ENCODE assay signal across 9 cellular contexts in the genomic region with DNA sequence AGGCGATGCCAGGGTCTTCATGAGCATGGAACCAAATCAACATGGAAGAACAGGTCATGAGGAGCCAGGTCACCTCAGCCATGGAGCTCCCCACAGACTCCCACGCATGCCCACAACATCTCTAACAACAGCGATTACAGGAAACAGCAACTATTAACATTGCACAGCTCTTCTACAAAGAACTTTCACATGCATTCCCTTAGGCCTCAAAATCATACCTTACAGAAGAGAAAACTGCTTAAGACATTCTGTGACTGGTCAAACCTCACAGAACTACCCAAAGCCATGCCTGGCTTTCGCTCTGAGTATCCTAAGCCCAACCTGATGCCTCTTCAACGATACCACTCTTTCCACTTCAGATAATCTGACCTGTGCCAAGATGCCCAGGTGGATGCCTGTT.
DNase-seq lines count a peak whose midpoint lies in the region; ATAC-seq and TF ChIP-seq lines count a peak whose summit lies in the region.
"Had no signal": no experiment of that assay in that cellular context is flagged by ENCODE, and none has a peak within 500 bp of the region (broad histone marks: within the 10 kb centered on the region; RNA-seq: fewer than 3 reads in every experiment).

No MANE protein-coding gene starts in this region.

- no peak for TF ChIP-seq CTCF in IMR-90 (conservative IDR thresholded peaks at IDR 0.05; ENCODE audit: low read depth, low read length)
- no peak for TF ChIP-seq CTCF in upper lobe of right lung (IDR thresholded peaks at IDR 0.05)

- POLR2A ChIA-PET in IMR-90 (lab: Charles Lee; ENCODE audit: unreplicated experiment), result interaction anchor here (1.1 kb wide), 1 partner anchor 94 kb away, joined by 12 read pairs; no protein-coding TSS in a partner anchor

- H3K9ac ChIP-seq in IMR-90 (ENCODE audit: low read depth, low read length), result no peak overlapping the region

- intact Hi-C loops in IMR-90 (cut with micrococcal nuclease), result no loop called here
- intact Hi-C loops in upper lobe of right lung (cut with DNase I), result no loop called here

- dilution Hi-C loops in IMR-90 (cut with HindIII; ENCODE audit: low sequenced_read_pairs, unreplicated experiment), result no loop called here

- peaks cover 39 to 65% of the 10 kb centered on the region in 2 experiments for H3K79me1 ChIP-seq in IMR-90 (ENCODE audit: low read depth in 1 of 2, low read length in 2 of 2)

- peaks cover 78% of the 10 kb centered on the region for H3K4me1 Mint-ChIP-seq in activated naive CD4-positive, alpha-beta T cell treated with anti-CD3 and anti-CD28 coated beads, Interleukin-2, amount 50 U/mL, for 24 hours
- H3K4me1 Mint-ChIP-seq in activated naive CD4-positive, alpha-beta T cell treated with anti-CD3 and anti-CD28 coated beads, Interleukin-2, amount 10 ng/mL, durations not matched to agents 7 days and 5 days, result peaks cover 35% of the 10 kb centered on the region

- H3K9me1 ChIP-seq in IMR-90 (ENCODE audit: insufficient read depth, low read length), result peaks cover 19% of the 10 kb centered on the region

- H3K27me3 ChIP-seq in IMR-90 (ENCODE audit: control insufficient read depth, insufficient read depth, low read length) (no peaks in the 10 kb centered on the region), upper lobe of right lung (no peaks in the 10 kb centered on the region), MG63 (no peaks in the 10 kb centered on the region)

- H3K4ac ChIP-seq in IMR-90 (ENCODE audit: low read depth, low read length), result no peak overlapping the region

- CTCF ChIA-PET in activated naive CD4-positive, alpha-beta T cell treated with anti-CD3 and anti-CD28 coated beads, Interleukin-2, amount 10 ng/mL, durations not matched to agents 7 days and 5 days (lab: Charles Lee), result no interaction called here
- CTCF ChIA-PET in IMR-90 (lab: Yijun Ruan, JAX), result no interaction called here

- H3K18ac ChIP-seq in IMR-90 (ENCODE audit: low read depth, low read length), result no peak overlapping the region

- no peak for DNase-seq in activated naive CD4-positive, alpha-beta T cell treated with anti-CD3 and anti-CD28 coated beads, Interleukin-2, amount 10 ng/mL, durations not matched to agents 7 days and 5 days
- DNase-seq in IMR-90, result no peak
- DNase-seq in upper lobe of right lung, result no peak
- no peak for DNase-seq in stimulated activated naive CD4-positive, alpha-beta T cell treated with Interleukin-2 at 50 U/mL for 16 hours (lab: John Stamatoyannopoulos, UW)
- no peak for DNase-seq in MG63
- DNase-seq in activated CD4-positive, alpha-beta T cell treated with anti-CD3 and anti-CD28 coated beads for 4 hours, result no peak
- DNase-seq: NCI-H526 had no signal

- H3K14ac ChIP-seq in IMR-90 (replicated peaks; ENCODE audit: low read depth, low read length), result peak overlapping the region; percentile 56; the same call in 1 of the 2 replicates

- no peak overlapping the region for H2BK120ac ChIP-seq in IMR-90 (ENCODE audit: low read depth, low read length)

- peak; percentile 32 for ATAC-seq in HG02623 (IDR thresholded peaks at IDR 0.05; ENCODE audit: unreplicated experiment)
- ATAC-seq in IMR-90 (ENCODE audit: low read depth), result no peak
- ATAC-seq in upper lobe of right lung, result peak; percentile 23

- H3K36me3 ChIP-seq in IMR-90 (ENCODE audit: control insufficient read depth, insufficient read depth, low read length) (peaks cover 8% of the 10 kb centered on the region), upper lobe of right lung (no peaks in the 10 kb centered on the region), MG63 (no peaks in the 10 kb centered on the region)

- no peak overlapping the region for H3K4me3 Mint-ChIP-seq in activated naive CD4-positive, alpha-beta T cell treated with anti-CD3 and anti-CD28 coated beads, Interleukin-2, amount 50 U/mL, for 24 hours
- H3K4me3 Mint-ChIP-seq in activated naive CD4-positive, alpha-beta T cell treated with anti-CD3 and anti-CD28 coated beads, Interleukin-2, amount 10 ng/mL, durations not matched to agents 7 days and 5 days, result no peak overlapping the region

- H2AK5ac ChIP-seq in IMR-90 (ENCODE audit: low read depth, low read length), result no peak overlapping the region

- no peak overlapping the region for H4K5ac ChIP-seq in IMR-90 (ENCODE audit: low read depth, low read length)

- peaks cover 5% of the 10 kb centered on the region; the same call in 1 of the 2 replicates for H3K9me3 ChIP-seq in IMR-90 (ENCODE audit: control insufficient read depth, insufficient read depth, low read length)
- no peaks in the 10 kb centered on the region for H3K9me3 ChIP-seq in upper lobe of right lung
- H3K9me3 ChIP-seq in MG63, result no peaks in the 10 kb centered on the region; the same call in 1 of the 2 replicates

- no peak overlapping the region; the same call in 2 of the 3 replicates for H2BK15ac ChIP-seq in IMR-90 (ENCODE audit: low read depth, low read length)

- H3K4me3 ChIP-seq in IMR-90 (ENCODE audit: insufficient read depth, low read depth, low read length) (no peak overlapping the region), upper lobe of right lung (no peak overlapping the region), MG63 (no peak overlapping the region)

- H3K9me3 Mint-ChIP-seq in activated naive CD4-positive, alpha-beta T cell treated with anti-CD3 and anti-CD28 coated beads, Interleukin-2, amount 50 U/mL, for 24 hours, result peaks cover 10% of the 10 kb centered on the region
- peaks cover 19% of the 10 kb centered on the region for H3K9me3 Mint-ChIP-seq in activated naive CD4-positive, alpha-beta T cell treated with anti-CD3 and anti-CD28 coated beads, Interleukin-2, amount 10 ng/mL, durations not matched to agents 7 days and 5 days

- H3K56ac ChIP-seq in IMR-90 (ENCODE audit: extremely low read depth, insufficient read depth, low read length), result no peak overlapping the region

- H2AK9ac ChIP-seq in IMR-90 (replicated peaks; ENCODE audit: low read depth, low read length, poor library complexity), result no peak overlapping the region

- no peak for TF ChIP-seq POLR2A in IMR-90 (IDR thresholded peaks at IDR 0.05; ENCODE audit: low read depth, low read length)

- no peaks in the 10 kb centered on the region for H3K27me3 Mint-ChIP-seq in activated naive CD4-positive, alpha-beta T cell treated with anti-CD3 and anti-CD28 coated beads, Interleukin-2, amount 50 U/mL, for 24 hours
- H3K27me3 Mint-ChIP-seq in activated naive CD4-positive, alpha-beta T cell treated with anti-CD3 and anti-CD28 coated beads, Interleukin-2, amount 10 ng/mL, durations not matched to agents 7 days and 5 days, result no peaks in the 10 kb centered on the region

- H4K91ac ChIP-seq in IMR-90 (ENCODE audit: insufficient read depth, low read depth, low read length), result no peak overlapping the region

- TF ChIP-seq RAD21 in IMR-90 (IDR thresholded peaks at IDR 0.05; ENCODE audit: low read length), result no peak

- H2BK20ac ChIP-seq in IMR-90 (ENCODE audit: low read depth, low read length), result no peak overlapping the region

- no peak overlapping the region for H2AFZ ChIP-seq in IMR-90 (replicated peaks; ENCODE audit: low read length, poor library complexity)

- H3K27ac Mint-ChIP-seq in activated naive CD4-positive, alpha-beta T cell treated with anti-CD3 and anti-CD28 coated beads, Interleukin-2, amount 50 U/mL, for 24 hours, result peak overlapping the region; percentile 63
- no peak overlapping the region for H3K27ac Mint-ChIP-seq in activated naive CD4-positive, alpha-beta T cell treated with anti-CD3 and anti-CD28 coated beads, Interleukin-2, amount 10 ng/mL, durations not matched to agents 7 days and 5 days

- H3K27ac ChIP-seq in IMR-90 (ENCODE audit: insufficient read depth, low read length) (no peak overlapping the region), upper lobe of right lung (no peak overlapping the region)

- H4K20me1 ChIP-seq in IMR-90 (ENCODE audit: insufficient read depth, low read length), result peaks cover 18% of the 10 kb centered on the region; the same call in 1 of the 2 replicates

- H2BK5ac ChIP-seq in IMR-90 (ENCODE audit: low read depth, low read length, poor library complexity, severe bottlenecking), result no peak overlapping the region

- H3K36me3 Mint-ChIP-seq in activated naive CD4-positive, alpha-beta T cell treated with anti-CD3 and anti-CD28 coated beads, Interleukin-2, amount 50 U/mL, for 24 hours, result peaks cover 32% of the 10 kb centered on the region
- H3K36me3 Mint-ChIP-seq in activated naive CD4-positive, alpha-beta T cell treated with anti-CD3 and anti-CD28 coated beads, Interleukin-2, amount 10 ng/mL, durations not matched to agents 7 days and 5 days, result peaks cover 68% of the 10 kb centered on the region

- H3K4me1 ChIP-seq in IMR-90 (ENCODE audit: control insufficient read depth, insufficient read depth, low read length) (peaks cover 32% of the 10 kb centered on the region), upper lobe of right lung (no peaks in the 10 kb centered on the region)

- no peak overlapping the region; the same call in 1 of the 2 replicates for H3K23ac ChIP-seq in IMR-90 (ENCODE audit: low read depth, low read length)

- in situ Hi-C loops in IMR-90 (cut with MboI; ENCODE audit: low sequenced_read_pairs), result no loop called here

- H4K8ac ChIP-seq in IMR-90 (ENCODE audit: low read depth in 2 of 2, low read length in 2 of 2), result no peak overlapping the region

- H3K4me2 ChIP-seq in IMR-90 (ENCODE audit: low read depth, low read length), result no peak overlapping the region

- BruUV-seq in IMR-90 (replicated peaks; lab: Mats Ljungman, UMichigan), result no TSS peak

- WGBS in IMR-90 (ENCODE audit: extremely low coverage in 2 of 2, insufficient read length in 1 of 2), 2 experiments, result 100% methylated on average over 1 of the region's 5 CpGs; no CpG with 5 or more reads in 1 of the 2 experiments

TF ChIP-seq in IMR-90, 13 proteins besides CTCF, POLR2A, EP300 and RAD21 (continues in another document):
- no peak for TF ChIP-seq MXI1 (IDR thresholded peaks at IDR 0.05; ENCODE audit: borderline replicate concordance, low read depth, low read length)
- TF ChIP-seq CEBPB (IDR thresholded peaks at IDR 0.05; ENCODE audit: low read depth, low read length), result no peak
- no peak for TF ChIP-seq CHD1 (IDR thresholded peaks at IDR 0.05; ENCODE audit: low read depth, low read length)
- TF ChIP-seq BHLHE40 (IDR thresholded peaks at IDR 0.05; ENCODE audit: low read depth, low read length), result no peak
- TF ChIP-seq RCOR1 (IDR thresholded peaks at IDR 0.05; ENCODE audit: insufficient replicate concordance, low read length), result no peak
- TF ChIP-seq RFX5 (IDR thresholded peaks at IDR 0.05; ENCODE audit: low read depth, low read length), result no peak
- no peak for TF ChIP-seq NFE2L2 (IDR thresholded peaks at IDR 0.05; ENCODE audit: low read depth, low read length)
- no peak for TF ChIP-seq MAFK (IDR thresholded peaks at IDR 0.05; ENCODE audit: low read depth, low read length)
- no peak for TF ChIP-seq SMC3 (IDR thresholded peaks at IDR 0.05; ENCODE audit: low read depth, low read length)
- TF ChIP-seq, protein P1, sequence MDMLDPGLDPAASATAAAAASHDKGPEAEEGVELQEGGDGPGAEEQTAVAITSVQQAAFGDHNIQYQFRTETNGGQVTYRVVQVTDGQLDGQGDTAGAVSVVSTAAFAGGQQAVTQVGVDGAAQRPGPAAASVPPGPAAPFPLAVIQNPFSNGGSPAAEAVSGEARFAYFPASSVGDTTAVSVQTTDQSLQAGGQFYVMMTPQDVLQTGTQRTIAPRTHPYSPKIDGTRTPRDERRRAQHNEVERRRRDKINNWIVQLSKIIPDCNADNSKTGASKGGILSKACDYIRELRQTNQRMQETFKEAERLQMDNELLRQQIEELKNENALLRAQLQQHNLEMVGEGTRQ (IDR thresholded peaks at IDR 0.05; ENCODE audit: low read depth, low read length), result no peak
